2 cellular contexts compared by ENCODE assay signal in genomic region chr7:1323178-1324027, GRCh38.
A peak's percentile ranks its signal among the peaks of the same experiment; 100 is the strongest.
TF ChIP-seq lines count a peak whose summit lies in the region.

No MANE protein-coding gene starts in this region.

TF ChIP-seq in SK-N-SH, 30 proteins besides CTCF, POLR2A, EP300 and RAD21 (continued from another document):
- TF ChIP-seq REST (IDR thresholded peaks at IDR 0.05; ENCODE audit: low read depth, low read length) = no peak

TF ChIP-seq in endothelial cell of umbilical vein, 7 proteins besides CTCF, POLR2A, EP300 and RAD21 (continued from another document):
- TF ChIP-seq FOS (IDR thresholded peaks at IDR 0.05; ENCODE audit: borderline replicate concordance, insufficient read depth, low read length) = no peak
- peak; percentile 31 for TF ChIP-seq EZH2 (IDR thresholded peaks at IDR 0.05; ENCODE audit: borderline replicate concordance, low read depth, low read length, severe bottlenecking)
